ENCODE assay signal across 24 cellular contexts in the genomic region with DNA sequence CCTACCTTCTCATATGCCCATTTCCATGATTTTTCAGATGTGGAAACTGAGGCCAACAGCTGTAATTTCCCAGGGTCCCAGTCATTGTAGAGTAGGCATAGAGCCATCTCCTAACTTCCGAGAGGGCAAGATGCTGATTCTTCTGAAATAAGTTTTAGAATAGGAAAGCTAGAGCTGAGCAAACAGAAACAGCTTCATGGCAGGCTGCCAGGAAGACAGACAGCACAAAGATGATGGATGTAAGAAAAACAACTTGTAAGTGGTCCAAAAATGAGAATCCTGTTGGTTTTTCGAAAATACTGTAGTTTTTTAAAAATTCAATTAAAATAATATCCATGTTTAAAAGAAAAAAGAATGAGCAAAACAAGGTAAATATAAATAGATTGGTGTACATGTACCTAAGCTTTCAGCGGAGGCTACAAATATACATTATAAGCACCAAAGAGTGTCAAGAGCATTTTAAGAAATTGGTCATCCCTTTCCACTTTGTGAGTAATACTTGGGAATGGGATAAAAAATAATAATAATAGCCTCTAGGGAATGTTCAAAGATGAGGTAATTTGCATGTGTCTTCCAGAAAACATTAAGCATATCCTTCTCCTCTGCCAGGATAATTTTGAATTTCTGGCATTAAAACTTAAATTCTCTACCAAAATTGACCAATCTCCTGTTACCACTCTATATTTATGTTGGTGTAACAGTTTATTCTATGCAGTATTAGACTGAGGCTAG.
DNase-seq lines count a peak whose midpoint lies in the region; ATAC-seq and TF ChIP-seq lines count a peak whose summit lies in the region.
"Had no signal": no experiment of that assay in that cellular context is flagged by ENCODE, and none has a peak within 500 bp of the region (broad histone marks: within the 10 kb centered on the region; RNA-seq: fewer than 3 reads in every experiment).

No MANE protein-coding gene starts in this region.

- no peaks in the 10 kb centered on the region for H4K20me1 ChIP-seq in fibroblast of lung (ENCODE audit: control insufficient read depth, extremely low read depth, insufficient read depth, low read length)
- H4K20me1 ChIP-seq in PC-9 (ENCODE audit: insufficient read depth) = no peaks in the 10 kb centered on the region
- H4K20me1 ChIP-seq: BLaER1 treated with 17β-estradiol and CSF1 and Interleukin-3, amounts not matched to agents 10 nM and 100 nM had no signal

- no TSS peak for BruUV-seq in PC-9 (replicated peaks; lab: Mats Ljungman, UMichigan)

- H3K27me3 ChIP-seq in fibroblast of lung (ENCODE audit: control insufficient read depth, insufficient read depth, low read length) = no peaks in the 10 kb centered on the region
- H3K27me3 ChIP-seq in PC-9 (ENCODE audit: insufficient read depth, low read depth) = no peaks in the 10 kb centered on the region
- H3K27me3 ChIP-seq: BLaER1 treated with 17β-estradiol and CSF1 and Interleukin-3, amounts not matched to agents 10 nM and 100 nM had no signal

- H3K27ac ChIP-seq in fibroblast of lung (ENCODE audit: insufficient read depth, low read length) (no peak overlapping the region), PC-9 (no peak overlapping the region)
- H3K27ac ChIP-seq: BLaER1 treated with 17β-estradiol and CSF1 and Interleukin-3, amounts not matched to agents 10 nM and 100 nM had no signal

- TF ChIP-seq CTCF in fibroblast of lung (conservative IDR thresholded peaks at IDR 0.05 in 1 of 2, IDR thresholded peaks at IDR 0.05 in 1 of 2; ENCODE audit: low read depth in 1 of 2, low read length in 2 of 2) (no peak), PC-9 (conservative IDR thresholded peaks at IDR 0.05) (no peak)

- H3K79me2 ChIP-seq in fibroblast of lung (ENCODE audit: control insufficient read depth, insufficient read depth, low read length) (no peaks in the 10 kb centered on the region), PC-9 (ENCODE audit: low read depth) (no peaks in the 10 kb centered on the region)

- CTCF ChIA-PET in PC-9 (lab: Charles Lee) = interaction anchor here (0.5 kb wide), 1 partner anchor 408 kb away, joined by 3 read pairs; no protein-coding TSS in a partner anchor

- intact Hi-C loops in Right ventricle myocardium inferior (cut with DNase I) (no loop called here), cardiac septum (cut with DNase I) (no loop called here), PC-9 (cut with micrococcal nuclease; ENCODE audit: unreplicated experiment) (no loop called here), left colon (cut with DNase I, micrococcal nuclease) (no loop called here)

- H3K36me3 ChIP-seq in fibroblast of lung (ENCODE audit: control insufficient read depth, insufficient read depth, low read length) = no peaks in the 10 kb centered on the region
- no peaks in the 10 kb centered on the region for H3K36me3 ChIP-seq in PC-9 (ENCODE audit: low read depth)
- H3K36me3 ChIP-seq: BLaER1 treated with 17β-estradiol and CSF1 and Interleukin-3, amounts not matched to agents 10 nM and 100 nM had no signal

- no peak for DNase-seq in Right ventricle myocardium inferior (ENCODE audit: missing footprints)
- no peak for DNase-seq in cardiac septum (ENCODE audit: low spot score)
- peak; percentile 18 for DNase-seq in NCI-H69 (lab: John Stamatoyannopoulos, UW)
- DNase-seq in fibroblast of lung (ENCODE audit: low read depth in 2 of 2) = peak; percentile 23 to 34
- no peak for DNase-seq in PC-9
- no peak for DNase-seq in left colon
- DNase-seq: 8988T; Caco-2; CD4-positive, alpha-beta memory T cell; EL; GF-D8; H7; KG1; NCI-H1092 treated with DMSO at 0.1 percent for 48 hours; NCI-H1436 treated with DMSO at 0.1 percent for 48 hours; NCI-H1930; NCI-H524; NCI-H82; OCI-M1; SHP77 treated with DMSO at 0.1 percent for 48 hours; SK-N-SH had no signal

- no peaks in the 10 kb centered on the region for H3F3A ChIP-seq in PC-9 (ENCODE audit: insufficient read depth, low read depth)

- POLR2A ChIA-PET in PC-9 (lab: Charles Lee; ENCODE audit: unreplicated experiment) = interaction anchor here (0.5 kb wide), 1 partner anchor 1681 kb away, joined by 11 read pairs; no protein-coding TSS in a partner anchor

- ATAC-seq in Right ventricle myocardium inferior (peak; percentile 49), HG02678 (IDR thresholded peaks at IDR 0.05; ENCODE audit: unreplicated experiment) (no peak), left colon (no peak)
- ATAC-seq: HepG2 had no signal

- H3K4me2 ChIP-seq in fibroblast of lung (ENCODE audit: extremely low read depth, insufficient read depth, low read length) = no peak overlapping the region
- H3K4me2 ChIP-seq in PC-9 = no peak overlapping the region
- H3K4me2 ChIP-seq: BLaER1 treated with 17β-estradiol and CSF1 and Interleukin-3, amounts not matched to agents 10 nM and 100 nM; SK-N-SH had no signal

- H3K4me3 ChIP-seq in fibroblast of lung (replicated peaks in 1 of 4; ENCODE audit: control extremely low read depth in 1 of 4, insufficient read depth in 1 of 4, low read depth in 3 of 4, low read length in 4 of 4) (no peak overlapping the region), PC-9 (no peak overlapping the region)
- H3K4me3 ChIP-seq: BLaER1 treated with 17β-estradiol and CSF1 and Interleukin-3, amounts not matched to agents 10 nM and 100 nM had no signal

- H2AFZ ChIP-seq in fibroblast of lung (ENCODE audit: low read length) = no peak overlapping the region
- H2AFZ ChIP-seq in PC-9 = no peak overlapping the region

- H3K9me3 ChIP-seq in fibroblast of lung (ENCODE audit: control insufficient read depth, insufficient read depth, low read depth, low read length) (no peaks in the 10 kb centered on the region), PC-9 (ENCODE audit: insufficient read depth, low read depth) (no peaks in the 10 kb centered on the region)
- H3K9me3 ChIP-seq: BLaER1 treated with 17β-estradiol and CSF1 and Interleukin-3, amounts not matched to agents 10 nM and 100 nM; Caco-2; SK-N-SH had no signal

- H3K4me1 ChIP-seq in fibroblast of lung (ENCODE audit: control insufficient read depth, extremely low read depth, insufficient read depth, low read length) (no peaks in the 10 kb centered on the region), PC-9 (replicated peaks; ENCODE audit: insufficient read depth) (no peaks in the 10 kb centered on the region)
- H3K4me1 ChIP-seq: BLaER1 treated with 17β-estradiol and CSF1 and Interleukin-3, amounts not matched to agents 10 nM and 100 nM; Caco-2 had no signal

- no peaks in the 10 kb centered on the region for H3K9me2 ChIP-seq in PC-9 (ENCODE audit: insufficient read depth)
- H3K9me2 ChIP-seq: SK-N-SH had no signal

- H3K9ac ChIP-seq in fibroblast of lung (ENCODE audit: insufficient read depth, low read length) = no peak overlapping the region
- H3K9ac ChIP-seq: BLaER1 treated with 17β-estradiol and CSF1 and Interleukin-3, amounts not matched to agents 10 nM and 100 nM; SK-N-SH had no signal

Comparison
In these comparisons a context has a peak if more than half of its experiments do, and no peak if none do; other contexts are left out.
1. DNase-seq: peak in NCI-H69 (single experiment) and fibroblast of lung (2 of 2); none in Right ventricle myocardium inferior (single experiment), cardiac septum (single experiment), PC-9 (0 of 2) and left colon (0 of 2).